ENCODE assay signal across 5 cellular contexts in the genomic region with DNA sequence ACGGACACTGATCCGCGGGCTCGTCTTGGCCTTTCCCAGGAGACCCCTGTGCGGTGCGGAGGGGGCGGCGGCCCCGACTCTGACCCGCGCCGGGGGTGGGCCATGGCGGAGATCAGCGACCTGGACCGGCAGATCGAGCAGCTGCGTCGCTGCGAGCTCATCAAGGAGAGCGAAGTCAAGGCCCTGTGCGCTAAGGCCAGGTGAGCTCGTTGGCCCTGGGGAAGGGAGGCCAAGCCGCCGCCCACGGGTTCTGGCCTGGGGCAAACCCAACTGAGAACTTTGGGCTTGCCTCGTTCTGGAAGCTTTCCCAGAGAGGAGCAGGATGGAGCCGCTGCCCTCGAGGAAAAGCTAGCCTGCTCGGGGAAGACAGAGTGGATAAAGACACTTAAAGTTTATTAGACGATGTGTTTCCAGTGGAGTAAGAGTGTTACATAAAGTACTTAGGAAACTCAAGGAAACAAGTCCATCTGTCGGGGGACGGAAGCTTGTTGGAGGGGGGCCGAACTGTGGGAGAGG. TPM values are rescaled to one million over a fixed set of nuclear protein-coding genes. Genes with fewer than 3 reads are reported as not detected.
A peak's percentile ranks its signal among the peaks of the same experiment; 100 is the strongest.
DNase-seq lines count a peak whose midpoint lies in the region; ATAC-seq, FAIRE-seq and TF ChIP-seq lines count a peak whose summit lies in the region.

No MANE protein-coding gene starts in this region.

- H3K4me2 ChIP-seq in keratinocyte (ENCODE audit: control insufficient read depth, extremely low read depth, insufficient read depth, low read depth, low read length), result peak overlapping the region; percentile 95

- no peak for DNase-seq in HFF-Myc (ENCODE audit: extremely low read depth, low read depth)
- DNase-seq in T-cell, result peak in 4 of 34 experiments; percentile 25 to 40 (median 28)
- DNase-seq in keratinocyte (ENCODE audit: low read depth, low spot score), result no peak
- DNase-seq in H4 (ENCODE audit: low spot score), result no peak
- DNase-seq in DMS114 treated with DMSO at 0.1 percent for 48 hours (lab: John Stamatoyannopoulos, UW; ENCODE audit: unreplicated experiment), result no peak

- H3K36me3 Mint-ChIP-seq in T-cell, result peaks cover 28% of the 10 kb centered on the region

- FAIRE-seq in keratinocyte (lab: Jason Lieb, UNC), result no peak

- H3K36me3 ChIP-seq in keratinocyte (ENCODE audit: control insufficient read depth in 2 of 2, extremely low read depth in 1 of 2, insufficient read depth in 2 of 2, low read length in 2 of 2), result peaks cover 29 to 41% of the 10 kb centered on the region in 2 experiments

- H3K9me3 Mint-ChIP-seq in T-cell, result no peaks in the 10 kb centered on the region

- H3K9me3 ChIP-seq in keratinocyte (ENCODE audit: control insufficient read depth, low read depth, low read length), result no peaks in the 10 kb centered on the region

- dilution Hi-C loops in keratinocyte (cut with MboI; ENCODE audit: extremely low pct_ligation_motif_present, low sequenced_read_pairs), result no loop called here

- H3K4me3 ChIP-seq in HFF-Myc (replicated peaks; ENCODE audit: low read depth, low read length) (peak overlapping the region; percentile 92), keratinocyte (ENCODE audit: control insufficient read depth in 2 of 3, extremely low read depth in 1 of 3, insufficient read depth in 2 of 3, low read depth in 1 of 3, low read length in 3 of 3) (peak overlapping the region; percentile 83 to 98 (median 96))

- H3K27me3 ChIP-seq in keratinocyte (ENCODE audit: control insufficient read depth, extremely low read depth, insufficient read depth, low read length), result no peaks in the 10 kb centered on the region

- peak overlapping the region; percentile 74 to 87 for H3K27ac Mint-ChIP-seq in T-cell

- peak; percentile 33 to 44 (median 36) for ATAC-seq in T-cell (replicated peaks in 1 of 4)

- POLR2A ChIA-PET in T-cell (lab: Charles Lee), result interaction anchor here (0.6 to 1.4 kb wide), 3 partner anchors 11 to 17 kb away, joined by 3 to 6 read pairs (median 5); partner anchors contain the start of gene ALDOA (in 1 of the 2)

- H3K4me3 Mint-ChIP-seq in T-cell, result peak overlapping the region; percentile 90 to 96 (median 93)

- no peaks in the 10 kb centered on the region for H3K27me3 Mint-ChIP-seq in T-cell

- TF ChIP-seq CTCF in HFF-Myc (IDR thresholded peaks at IDR 0.05; ENCODE audit: low read depth, low read length, missing control alignments) (no peak), keratinocyte (optimal IDR thresholded peaks at IDR 0.05 in 1 of 3, IDR thresholded peaks at IDR 0.05 in 1 of 3, conservative IDR thresholded peaks at IDR 0.05 in 1 of 3; ENCODE audit: extremely low read depth in 1 of 3, insufficient read depth in 2 of 3, low read length in 3 of 3) (no peak)

- CTCF ChIA-PET in T-cell (lab: Charles Lee), result interaction anchor here in 1 of 2 donors (0.9 to 1.2 kb wide), 3 partner anchors 14 to 17 kb away, joined by 3 to 5 read pairs (median 3); partner anchors contain the start of gene TBX6

- H4K20me1 ChIP-seq in keratinocyte (ENCODE audit: control insufficient read depth, extremely low read depth, insufficient read depth, low read length), result peaks cover 8% of the 10 kb centered on the region

- no peaks in the 10 kb centered on the region for H3K9me1 ChIP-seq in keratinocyte (ENCODE audit: control insufficient read depth, extremely low read depth, insufficient read depth, low read length)

- H3K4me1 ChIP-seq in keratinocyte (ENCODE audit: control insufficient read depth, extremely low read depth, insufficient read depth, low read length), result peaks cover 23% of the 10 kb centered on the region

- peak overlapping the region; percentile 91 for H3K9ac ChIP-seq in keratinocyte (ENCODE audit: control insufficient read depth, extremely low read depth, insufficient read depth, low read length)

- H3K27ac ChIP-seq in keratinocyte (ENCODE audit: control insufficient read depth, insufficient read depth, low read length), result peak overlapping the region; percentile 80

- H3K4me1 Mint-ChIP-seq in T-cell, result peaks cover 38 to 47% (median 43%) of the 10 kb centered on the region in 3 donors

- H3K79me2 ChIP-seq in keratinocyte (ENCODE audit: control insufficient read depth, insufficient read depth, low read length), result peaks cover 51% of the 10 kb centered on the region

- peak overlapping the region; percentile 9 for H2AFZ ChIP-seq in keratinocyte (ENCODE audit: control insufficient read depth, low read length)

RNA-seq across cellular contexts. Expression of gene PPP4C, which starts 0.5 kb away (rescaled TPM):
- total RNA-seq in T-cell, result 100 to 1,000 TPM in 2 of 5 donors, 10 to 100 TPM in 3; 71.2 to 110 (median 97.9) TPM
- 124 to 188 TPM (median 167 TPM) in 3 replicates for polyA plus RNA-seq in keratinocyte
- polyA plus RNA-seq in keratinocyte (2011; ENCODE audit: low read depth), result 101 TPM
- polyA plus RNA-seq in keratinocyte (2011; cell fraction: cytosol; rRNA removed), result 113 and 148 TPM in 2 replicates
- 120 and 128 TPM in 2 replicates for polyA plus RNA-seq in keratinocyte (2011; cell fraction: nucleus; rRNA removed)
- 113 and 135 TPM in 2 replicates for polyA plus RNA-seq in keratinocyte (2012; ENCODE audit: low replicate concordance)
- polyA minus RNA-seq in keratinocyte, result 294 to 472 TPM (median 388 TPM) in 3 replicates
- 300 TPM for polyA minus RNA-seq in keratinocyte (2011; cell fraction: cytosol; rRNA and poly(A)+ RNA removed)
- 58.5 and 62.4 TPM in 2 replicates for polyA minus RNA-seq in keratinocyte (2011; cell fraction: nucleus; rRNA and poly(A)+ RNA removed)
- 117 and 139 TPM in 2 replicates for total RNA-seq in H4 (2014; rRNA removed; shearing (Covaris generic))

RNA-seq across cellular contexts. Expression of gene ALDOA, which starts 10.8 kb away (rescaled TPM):
- 100 to 1,000 TPM; 367 to 715 (median 567) TPM for total RNA-seq in T-cell
- 740 to 1,250 TPM (median 800 TPM) in 3 replicates for polyA plus RNA-seq in keratinocyte
- polyA plus RNA-seq in keratinocyte (2011; ENCODE audit: low read depth), result 1,790 TPM
- 996 and 1,617 TPM in 2 replicates for polyA plus RNA-seq in keratinocyte (2011; cell fraction: cytosol; rRNA removed)
- 581 and 686 TPM in 2 replicates for polyA plus RNA-seq in keratinocyte (2011; cell fraction: nucleus; rRNA removed)
- polyA plus RNA-seq in keratinocyte (2012; ENCODE audit: low replicate concordance), result 1,357 and 1,695 TPM in 2 replicates
- 1,099 to 2,593 TPM (median 1,237 TPM) in 3 replicates for polyA minus RNA-seq in keratinocyte
- polyA minus RNA-seq in keratinocyte (2011; cell fraction: cytosol; rRNA and poly(A)+ RNA removed), result 2,380 TPM
- 410 and 424 TPM in 2 replicates for polyA minus RNA-seq in keratinocyte (2011; cell fraction: nucleus; rRNA and poly(A)+ RNA removed)
- total RNA-seq in H4 (2014; rRNA removed; shearing (Covaris generic)), result 1,896 and 1,920 TPM in 2 replicates

RNA-seq across cellular contexts. Expression of gene TBX6, which starts 15.4 kb away (rescaled TPM):
- 1 to 10 TPM; 1.4 to 2.0 (median 1.5) TPM for total RNA-seq in T-cell
- 0.06 to 0.18 TPM (median 0.18 TPM) in 3 replicates for polyA plus RNA-seq in keratinocyte
- polyA plus RNA-seq in keratinocyte (2011; ENCODE audit: low read depth), result 0.77 TPM
- 0.04 and 0.16 TPM in 2 replicates for polyA plus RNA-seq in keratinocyte (2011; cell fraction: cytosol; rRNA removed)
- polyA plus RNA-seq in keratinocyte (2011; cell fraction: nucleus; rRNA removed), result 0.32 and 0.61 TPM in 2 replicates
- 0.31 and 0.71 TPM in 2 replicates for polyA plus RNA-seq in keratinocyte (2012; ENCODE audit: low replicate concordance)
- polyA minus RNA-seq in keratinocyte, result 0.13 TPM in 1 of 3 replicates, not detected in the others
- polyA minus RNA-seq in keratinocyte (2011; cell fraction: cytosol; rRNA and poly(A)+ RNA removed), result not detected
- polyA minus RNA-seq in keratinocyte (2011; cell fraction: nucleus; rRNA and poly(A)+ RNA removed), result not detected in 2 replicates
- total RNA-seq in H4 (2014; rRNA removed; shearing (Covaris generic)), result not detected in 2 replicates

RNA-seq across cellular contexts. Expression of gene YPEL3, which starts 19.7 kb away (rescaled TPM):
- 100 to 1,000 TPM; 105 to 277 (median 226) TPM for total RNA-seq in T-cell
- polyA plus RNA-seq in keratinocyte, result 13.5 to 16.3 TPM (median 15.7 TPM) in 3 replicates
- polyA plus RNA-seq in keratinocyte (2011; ENCODE audit: low read depth), result 72.9 TPM
- polyA plus RNA-seq in keratinocyte (2011; cell fraction: cytosol; rRNA removed), result 9.4 and 21.3 TPM in 2 replicates
- polyA plus RNA-seq in keratinocyte (2011; cell fraction: nucleus; rRNA removed), result 33.1 and 41.6 TPM in 2 replicates
- polyA plus RNA-seq in keratinocyte (2012; ENCODE audit: low replicate concordance), result 23.9 and 110 TPM in 2 replicates
- polyA minus RNA-seq in keratinocyte, result 4.7 to 16.4 TPM (median 8.6 TPM) in 3 replicates
- polyA minus RNA-seq in keratinocyte (2011; cell fraction: cytosol; rRNA and poly(A)+ RNA removed), result 17.8 TPM
- polyA minus RNA-seq in keratinocyte (2011; cell fraction: nucleus; rRNA and poly(A)+ RNA removed), result 6.4 and 7.8 TPM in 2 replicates
- 4.1 and 6.7 TPM in 2 replicates for total RNA-seq in H4 (2014; rRNA removed; shearing (Covaris generic))

RNA-seq across cellular contexts. Expression of gene GDPD3, which starts 37.0 kb away (rescaled TPM):
- total RNA-seq in T-cell, result 10 to 100 TPM; 11.1 to 27.2 (median 22.1) TPM
- polyA plus RNA-seq in keratinocyte, result 0.68 to 1.8 TPM (median 1.1 TPM) in 3 replicates
- polyA plus RNA-seq in keratinocyte (2011; ENCODE audit: low read depth), result 4.8 TPM
- polyA plus RNA-seq in keratinocyte (2011; cell fraction: cytosol; rRNA removed), result 0.39 and 0.58 TPM in 2 replicates
- polyA plus RNA-seq in keratinocyte (2011; cell fraction: nucleus; rRNA removed), result 3.9 and 4.6 TPM in 2 replicates
- 0.56 and 12.1 TPM in 2 replicates for polyA plus RNA-seq in keratinocyte (2012; ENCODE audit: low replicate concordance)
- polyA minus RNA-seq in keratinocyte, result 0.54 to 1.8 TPM (median 0.76 TPM) in 3 replicates
- polyA minus RNA-seq in keratinocyte (2011; cell fraction: cytosol; rRNA and poly(A)+ RNA removed), result not detected
- 0.62 and 1.2 TPM in 2 replicates for polyA minus RNA-seq in keratinocyte (2011; cell fraction: nucleus; rRNA and poly(A)+ RNA removed)
- not detected in 2 replicates for total RNA-seq in H4 (2014; rRNA removed; shearing (Covaris generic))
